ENCODE assay signal across 12 cellular contexts in genomic region chr15:80480171-80480811, GRCh38.
A peak's percentile ranks its signal among the peaks of the same experiment; 100 is the strongest.
DNase-seq lines count a peak whose midpoint lies in the region; FAIRE-seq and TF ChIP-seq lines count a peak whose summit lies in the region.
"Had no signal": no experiment of that assay in that cellular context is flagged by ENCODE, and none has a peak within 500 bp of the region (broad histone marks: within the 10 kb centered on the region; RNA-seq: fewer than 3 reads in every experiment).

No MANE protein-coding gene starts in this region.

- peak; percentile 74 for DNase-seq in A172 (ENCODE audit: low spot score)
- peak; percentile 74 for DNase-seq in RCC 7860 (ENCODE audit: low spot score)
- no peak for DNase-seq in esophagus muscularis mucosa (ENCODE audit: extremely low spot score)
- DNase-seq in NK-92 treated with Interleukin-12 subunit alpha and Interleukin-12 subunit beta, amount 100 ng/mL, for 24 hours (lab: John Stamatoyannopoulos, UW), result no peak
- DNase-seq in DMS 273 (lab: John Stamatoyannopoulos, UW; ENCODE audit: unreplicated experiment), result no peak
- no peak for DNase-seq in activated CD4-positive, CD25-positive, alpha-beta regulatory T cell (lab: John Stamatoyannopoulos, UW)
- DNase-seq in COR-L47 (lab: John Stamatoyannopoulos, UW), result no peak
- DNase-seq: activated CD4-positive, alpha-beta T cell treated with anti-CD3 and anti-CD28 coated beads for 36 hours; NCI-H510A had no signal

- H3K4me3 ChIP-seq in esophagus muscularis mucosa (no peak overlapping the region), mesodermal cell (ENCODE audit: extremely low read depth, insufficient read depth, low read length, poor library complexity, severe bottlenecking) (no peak overlapping the region)
- H3K4me3 ChIP-seq: A549 had no signal

- TF ChIP-seq POLR2A in esophagus muscularis mucosa (IDR thresholded peaks at IDR 0.05; ENCODE audit: low read depth), result no peak

- H3K4me1 ChIP-seq in esophagus muscularis mucosa (peaks cover 48 to 71% (median 60%) of the 10 kb centered on the region in 4 donors), mesodermal cell (ENCODE audit: control insufficient read depth, insufficient read depth, low read length, poor library complexity, severe bottlenecking) (peaks cover 26% of the 10 kb centered on the region)
- H3K4me1 ChIP-seq: parathyroid adenoma had no signal

- H3K27ac ChIP-seq in esophagus muscularis mucosa (replicated peaks in 1 of 4), result peak overlapping the region; percentile 60 to 80 (median 64)
- peak overlapping the region; percentile 62 for H3K27ac ChIP-seq in mesodermal cell (ENCODE audit: low read depth, low read length, severe bottlenecking)
- H3K27ac ChIP-seq: parathyroid adenoma had no signal

- no peak for TF ChIP-seq EP300 in esophagus muscularis mucosa (IDR thresholded peaks at IDR 0.05)

- no peaks in the 10 kb centered on the region for H3K9me3 ChIP-seq in esophagus muscularis mucosa
- peaks cover 11% of the 10 kb centered on the region for H3K9me3 ChIP-seq in mesodermal cell (ENCODE audit: control insufficient read depth, low read length)

- no peaks in the 10 kb centered on the region for H3K27me3 ChIP-seq in esophagus muscularis mucosa

- intact Hi-C loops in esophagus muscularis mucosa (cut with DNase I), result no loop called here

- WGBS in esophagus muscularis mucosa, result 62% methylated on average over 6 of the region's 6 CpGs
- WGBS in mesodermal cell (ENCODE audit: insufficient coverage in 2 of 2), 2 experiments, result 86 to 93% methylated on average over 5 to 6 of the region's 6 CpGs

- peak; percentile 38 for FAIRE-seq in RCC 7860 (lab: Jason Lieb, UNC)
- FAIRE-seq: A549 had no signal

- no peak for TF ChIP-seq CTCF in esophagus muscularis mucosa (IDR thresholded peaks at IDR 0.05)

- peaks cover 0 to 9% (median 0%) of the 10 kb centered on the region in 4 donors for H3K36me3 ChIP-seq in esophagus muscularis mucosa
- H3K36me3 ChIP-seq in mesodermal cell (ENCODE audit: control insufficient read depth, insufficient read depth, low read length), result peaks cover 3% of the 10 kb centered on the region

Comparison
In these comparisons a context has a peak if more than half of its experiments do, and no peak if none do; other contexts are left out.
1. DNase-seq: peak in A172 (single experiment) and RCC 7860 (single experiment); none in esophagus muscularis mucosa (single experiment), NK-92 treated with Interleukin-12 subunit alpha and Interleukin-12 subunit beta, amount 100 ng/mL, for 24 hours (single experiment), DMS 273 (single experiment), activated CD4-positive, CD25-positive, alpha-beta regulatory T cell (0 of 4) and COR-L47 (single experiment).